In genomic region chr18:75209129-75209951, GRCh38 we compare ENCODE assay signal across 8 cellular contexts. TPM values are rescaled to one million over a fixed set of nuclear protein-coding genes. Genes with fewer than 3 reads are reported as not detected.
A peak's percentile ranks its signal among the peaks of the same experiment; 100 is the strongest.
DNase-seq lines count a peak whose midpoint lies in the region; ATAC-seq, FAIRE-seq and TF ChIP-seq lines count a peak whose summit lies in the region.

Gene PTGR3, minus strand, starts transcription at chr18:75209139. Its CDS starts 81 bp downstream, at chr18:75209058.

- H3K4me2 ChIP-seq in H1 (ENCODE audit: insufficient read depth in 1 of 2, low read depth in 2 of 2, low read length in 2 of 2): peak within 1 kb of the TSS; percentile 94 to 99
- peak within 1 kb of the TSS; percentile 84 for H3K4me2 ChIP-seq in mesenchymal stem cell (ENCODE audit: low read length, poor library complexity, severe bottlenecking)

- H4K20me1 ChIP-seq in H1 (replicated peaks in 1 of 2; ENCODE audit: control insufficient read depth in 1 of 2, insufficient read depth in 2 of 2, low read length in 2 of 2): peaks cover 10 to 15% of the 10 kb centered on the region in 2 experiments

- H2BK5ac ChIP-seq in H1 (ENCODE audit: low read depth, low read length) (no peak within 1 kb of the TSS; the same call in 1 of the 2 replicates), mesenchymal stem cell (ENCODE audit: low read depth, low read length, poor library complexity, severe bottlenecking) (no peak within 1 kb of the TSS)

- H2BK12ac ChIP-seq in H1 (ENCODE audit: low read depth, low read length): peak within 1 kb of the TSS; percentile 80; the same call in 1 of the 2 replicates
- H2BK12ac ChIP-seq in mesenchymal stem cell (ENCODE audit: low read length in 2 of 2): peak within 1 kb of the TSS in 1 of 2 experiments; percentile 83

- no peak within 1 kb of the TSS for H2BK20ac ChIP-seq in H1 (ENCODE audit: low read length)

- H3K9ac ChIP-seq in NT2/D1 (ENCODE audit: insufficient read length, low read depth): peak within 1 kb of the TSS; percentile 72
- H3K9ac ChIP-seq in H1 (replicated peaks in 1 of 4; ENCODE audit: extremely low read depth in 1 of 4, low read depth in 3 of 4, low read length in 3 of 4): no peak within 1 kb of the TSS; a peak in 2 of 7 replicates
- peak within 1 kb of the TSS; percentile 90 for H3K9ac ChIP-seq in mesenchymal stem cell (ENCODE audit: low read length)

- ATAC-seq in GM21360 (IDR thresholded peaks at IDR 0.05; ENCODE audit: unreplicated experiment): peak; percentile 38

- H3K18ac ChIP-seq in H1 (ENCODE audit: extremely low read depth, low read length): peak within 1 kb of the TSS; percentile 32; the same call in 1 of the 2 replicates
- peak within 1 kb of the TSS; percentile 84 to 97 for H3K18ac ChIP-seq in mesenchymal stem cell (ENCODE audit: low read depth in 1 of 2, low read length in 2 of 2)

- H3K36me3 ChIP-seq in NT2/D1 (ENCODE audit: insufficient read depth, insufficient read length, low read length) (no peaks in the 10 kb centered on the region), H1 (ENCODE audit: control insufficient read depth in 2 of 4, insufficient read depth in 4 of 4, low read length in 3 of 4) (no peaks in the 10 kb centered on the region; a peak in 1 of 8 replicates), mesenchymal stem cell (ENCODE audit: control insufficient read depth in 1 of 2, insufficient read depth in 2 of 2, low read depth in 1 of 2, low read length in 2 of 2) (no peaks in the 10 kb centered on the region)

- 1% methylated on average over 59 of the region's 88 CpGs; no CpG with 5 or more reads in 1 of the 2 experiments for WGBS in H1 (ENCODE audit: extremely low coverage in 1 of 2, insufficient coverage in 1 of 2, insufficient read length in 1 of 2, insufficient replicate concordance in 2 of 2, low coverage in 1 of 2, low lambda C conversion rate in 2 of 2, missing lambda C conversion rate in 1 of 2), 2 experiments
- under 1% methylated on average over 32 of the region's 88 CpGs for WGBS in mesenchymal stem cell

- H4K5ac ChIP-seq in H1 (ENCODE audit: insufficient read length, low read depth, low read length): no peak within 1 kb of the TSS

- H4K91ac ChIP-seq in H1 (replicated peaks; ENCODE audit: insufficient read length, low read length) (no peak within 1 kb of the TSS), mesenchymal stem cell (ENCODE audit: low read length) (peak within 1 kb of the TSS; percentile 84)

- peaks cover 83% of the 10 kb centered on the region for H3K27me3 ChIP-seq in NT2/D1 (ENCODE audit: insufficient read depth, insufficient read length)
- H3K27me3 ChIP-seq in H1 (replicated peaks in 1 of 4; ENCODE audit: control insufficient read depth in 3 of 4, extremely low read depth in 1 of 4, insufficient read depth in 3 of 4, low read length in 3 of 4): peaks cover 52 to 83% (median 72%) of the 10 kb centered on the region in 4 experiments
- peaks cover 0 to 38% of the 10 kb centered on the region in 2 experiments for H3K27me3 ChIP-seq in mesenchymal stem cell (ENCODE audit: control insufficient read depth in 1 of 2, insufficient read depth in 1 of 2, low read length in 2 of 2)

- no peak for TF ChIP-seq RAD21 in H1 (IDR thresholded peaks at IDR 0.05 in 1 of 2, conservative IDR thresholded peaks at IDR 0.05 in 1 of 2; ENCODE audit: low read depth in 2 of 2, low read length in 2 of 2)

- H2BK15ac ChIP-seq in H1 (ENCODE audit: low read length) (peak within 1 kb of the TSS; percentile 92; the same call in 1 of the 2 replicates), mesenchymal stem cell (ENCODE audit: low read depth, poor library complexity, severe bottlenecking) (peak within 1 kb of the TSS; percentile 93)

- peak within 1 kb of the TSS; percentile 80; the same call in 1 of the 2 replicates for H2AFZ ChIP-seq in H1 (ENCODE audit: low read length)
- H2AFZ ChIP-seq in mesenchymal stem cell (ENCODE audit: low read depth, low read length): peak within 1 kb of the TSS; percentile 52

- H4K8ac ChIP-seq in H1 (ENCODE audit: extremely low read depth, insufficient read depth, low read length) (peak within 1 kb of the TSS; percentile 37; the same call in 1 of the 2 replicates), mesenchymal stem cell (ENCODE audit: low read length) (peak within 1 kb of the TSS; percentile 93)

- no peak within 1 kb of the TSS for H3K56ac ChIP-seq in H1 (replicated peaks; ENCODE audit: insufficient read length, low read depth, low read length)

- no peaks in the 10 kb centered on the region for H3K79me2 ChIP-seq in H1 (ENCODE audit: control insufficient read depth in 1 of 2, insufficient read depth in 2 of 2, low read length in 2 of 2)

- H2BK120ac ChIP-seq in H1 (replicated peaks; ENCODE audit: low read depth, low read length) (no peak within 1 kb of the TSS), mesenchymal stem cell (ENCODE audit: low read depth, low read length) (peak within 1 kb of the TSS; percentile 97)

- H3K4me1 ChIP-seq in NT2/D1 (ENCODE audit: insufficient read depth, insufficient read length): peaks cover 7% of the 10 kb centered on the region
- peaks cover 9 to 32% (median 20%) of the 10 kb centered on the region in 4 experiments for H3K4me1 ChIP-seq in H1 (replicated peaks in 1 of 4; ENCODE audit: control insufficient read depth in 3 of 4, insufficient read depth in 4 of 4, low read length in 3 of 4)
- peaks cover 26% of the 10 kb centered on the region for H3K4me1 ChIP-seq in mesenchymal stem cell (ENCODE audit: control insufficient read depth, insufficient read depth, low read depth, low read length)

- CTCF ChIA-PET in H1 (lab: Charles Lee; ENCODE audit: partially characterized antibody): no interaction called here

- no peaks in the 10 kb centered on the region for H3K79me1 ChIP-seq in H1 (ENCODE audit: low read depth, low read length)
- H3K79me1 ChIP-seq in mesenchymal stem cell (replicated peaks; ENCODE audit: low read length, poor library complexity, severe bottlenecking): peaks cover 21% of the 10 kb centered on the region

- no peak for TF ChIP-seq EP300 in H1 (IDR thresholded peaks at IDR 0.05; ENCODE audit: borderline replicate concordance in 1 of 2, low read depth in 2 of 2, low read length in 2 of 2)

- DNase-seq in COLO829 (ENCODE audit: low spot score) (peak; percentile 56), HTR-8/SVneo (ENCODE audit: insufficient read length, low spot score) (peak; percentile 60), NT2/D1 (ENCODE audit: low read depth, low spot score) (peak; percentile 50), H1 (ENCODE audit: low read depth in 1 of 2, low spot score in 2 of 2) (peak in 1 of 2 experiments; percentile 76), mesenchymal stem cell (peak; percentile 75)
- peak; percentile 43 for DNase-seq in activated CD8-positive, alpha-beta memory T cell treated with anti-CD3 and anti-CD28 coated beads, Interleukin-2, amount 50 U/mL, for 1 hour (ENCODE audit: extremely low read depth)
- DNase-seq in stimulated activated CD8-positive, alpha-beta memory T cell treated with anti-CD3 and anti-CD28 coated beads, Interleukin-15, amount 100 ng/mL, for 24 hours (ENCODE audit: low read depth): peak; percentile 45

- H2AK5ac ChIP-seq in H1 (ENCODE audit: low read depth, low read length): no peak within 1 kb of the TSS; the same call in 1 of the 2 replicates
- H2AK5ac ChIP-seq in mesenchymal stem cell (ENCODE audit: low read length, severe bottlenecking): no peak within 1 kb of the TSS

- no peak for FAIRE-seq in HTR-8/SVneo (lab: Jason Lieb, UNC)
- FAIRE-seq in H1 (lab: Jason Lieb, UNC): no peak

- peak within 1 kb of the TSS; percentile 71 for H3K4ac ChIP-seq in H1 (replicated peaks; ENCODE audit: insufficient read length, low read depth, low read length)
- peak within 1 kb of the TSS; percentile 66 to 89 for H3K4ac ChIP-seq in mesenchymal stem cell (ENCODE audit: low read depth in 1 of 2, low read length in 2 of 2)

- no peak within 1 kb of the TSS for H3K14ac ChIP-seq in H1 (ENCODE audit: insufficient read length)
- H3K14ac ChIP-seq in mesenchymal stem cell (ENCODE audit: low read length in 2 of 2): peak within 1 kb of the TSS in 1 of 2 experiments; percentile 98

- POLR2A ChIA-PET in H1 (lab: Charles Lee; ENCODE audit: partially characterized antibody): no interaction called here

- H3K23ac ChIP-seq in H1 (ENCODE audit: insufficient read length) (no peak within 1 kb of the TSS), mesenchymal stem cell (ENCODE audit: low read length in 2 of 2) (peak within 1 kb of the TSS in 1 of 2 experiments; percentile 94)

- TF ChIP-seq CTCF in H1 (IDR thresholded peaks at IDR 0.05; ENCODE audit: control extremely low read depth in 1 of 3, insufficient read depth in 1 of 3, low read depth in 1 of 3, low read length in 3 of 3): no peak

- no peaks in the 10 kb centered on the region for H3K9me3 ChIP-seq in NT2/D1 (ENCODE audit: insufficient read depth, low read length)
- no peaks in the 10 kb centered on the region for H3K9me3 ChIP-seq in H1 (ENCODE audit: insufficient read depth in 2 of 2, low read depth in 1 of 2, low read length in 1 of 2)
- no peaks in the 10 kb centered on the region for H3K9me3 ChIP-seq in mesenchymal stem cell (ENCODE audit: control insufficient read depth, low read length)

- H3K4me3 ChIP-seq in NT2/D1 (ENCODE audit: insufficient read length, low read depth) (peak within 1 kb of the TSS; percentile 62), H1 (ENCODE audit: extremely low read depth in 1 of 4, insufficient read depth in 2 of 4, low read depth in 3 of 4, low read length in 4 of 4) (peak within 1 kb of the TSS; percentile 60 to 70 (median 62)), mesenchymal stem cell (ENCODE audit: insufficient read depth in 1 of 2, low read depth in 1 of 2, low read length in 2 of 2) (peak within 1 kb of the TSS; percentile 90 to 95)

- H3K27ac ChIP-seq in H1 (ENCODE audit: low read depth, low read length) (no peak within 1 kb of the TSS), mesenchymal stem cell (ENCODE audit: low read length, poor library complexity, severe bottlenecking) (peak within 1 kb of the TSS; percentile 76)

- no peak for TF ChIP-seq POLR2A in H1 (IDR thresholded peaks at IDR 0.05; ENCODE audit: control extremely low read depth in 1 of 2, low read depth in 2 of 2, low read length in 2 of 2)

- H3K23me2 ChIP-seq in H1 (ENCODE audit: low read depth, low read length): peaks cover 26% of the 10 kb centered on the region

TF ChIP-seq in H1, 55 proteins besides CTCF, POLR2A, EP300 and RAD21 (continues in another document):
- no peak for TF ChIP-seq JUN (IDR thresholded peaks at IDR 0.05; ENCODE audit: low read depth, low read length)
- no peak for TF ChIP-seq CBX5 (IDR thresholded peaks at IDR 0.05; ENCODE audit: low read depth, low read length)
- no peak for TF ChIP-seq ZNF274 (IDR thresholded peaks at IDR 0.05; ENCODE audit: borderline replicate concordance, extremely low read depth, low read length)

RNA-seq across cellular contexts. Expression of gene PTGR3, which starts in this region (rescaled TPM):
- total RNA-seq in H1 (2021; fragmentation: NEBNext Ultra II Directional; extraction: Animal tissue kit (Norgen Biotek cat#: 25700)): 3.6 and 3.9 TPM in 2 replicates
- 2.0 and 2.8 TPM in 2 replicates for polyA plus RNA-seq in H1 (2011; rRNA removed)
- polyA plus RNA-seq in H1 (2011; cell fraction: cytosol; rRNA removed): 3.3 TPM
- polyA plus RNA-seq in H1 (2011; cell fraction: nucleus; rRNA removed): 7.5 TPM
- 2.7 to 4.5 TPM (median 4.3 TPM) in 4 replicates for polyA plus RNA-seq in H1 (2012, experiment 1 of 2)
- 1.3 TPM for polyA plus RNA-seq in H1 (2012, experiment 2 of 2)
- 1.7 TPM for polyA plus RNA-seq in H1 (2013, experiment 1 of 2)
- polyA plus RNA-seq in H1 (2013, experiment 2 of 2): 2.2 TPM
- polyA minus RNA-seq in H1 (2011; rRNA and poly(A)+ RNA removed): 3.8 and 5.7 TPM in 2 replicates
- polyA minus RNA-seq in H1 (2011; cell fraction: cytosol; rRNA and poly(A)+ RNA removed): 5.7 TPM
- 5.0 TPM for polyA minus RNA-seq in H1 (2011; cell fraction: nucleus; rRNA and poly(A)+ RNA removed)
- polyA plus RNA-seq in mesenchymal stem cell (2013, experiment 1 of 2): 4.5 TPM
- 4.7 TPM for polyA plus RNA-seq in mesenchymal stem cell (2013, experiment 2 of 2)

Comparison
In these comparisons a context has a peak if more than half of its experiments do, and no peak if none do; other contexts are left out.
1. H3K9ac ChIP-seq: peak in NT2/D1 (single experiment) and mesenchymal stem cell (single experiment); none in H1 (0 of 4).
2. Peak in every context shown above with its lines, with median percentiles within 50 percentile points of each other: H3K4me3 ChIP-seq.